ENCODE assay signal across 19 cellular contexts in genomic region chr21:29449306-29449940, GRCh38.
DNase-seq lines count a peak whose midpoint lies in the region; ATAC-seq and TF ChIP-seq lines count a peak whose summit lies in the region.
"Had no signal": no experiment of that assay in that cellular context is flagged by ENCODE, and none has a peak within 500 bp of the region (broad histone marks: within the 10 kb centered on the region; RNA-seq: fewer than 3 reads in every experiment).

No MANE protein-coding gene starts in this region.

- peak overlapping the region; percentile 63 for H3K4me3 Mint-ChIP-seq in activated CD8-positive, alpha-beta T cell treated with anti-CD3 and anti-CD28 coated beads, Interleukin-2, amount 10 ng/mL, durations not matched to agents 7 days and 5 days
- no peak overlapping the region for H3K4me3 Mint-ChIP-seq in endodermal cell

- peak in 4 of 6 experiments; percentile 14 to 85 (median 78) for DNase-seq in stimulated activated naive CD4-positive, alpha-beta T cell (lab: John Stamatoyannopoulos, UW)
- no peak for DNase-seq in stimulated activated naive CD4-positive, alpha-beta T cell treated with Interleukin-2 at 50 U/mL for 16 hours (lab: John Stamatoyannopoulos, UW)
- DNase-seq in activated CD8-positive, alpha-beta T cell treated with anti-CD3 and anti-CD28 coated beads, Interleukin-2, amount 10 ng/mL, durations not matched to agents 7 days and 5 days = peak; percentile 56
- peak in 1 of 3 donors; percentile 7 for DNase-seq in effector memory CD4-positive, alpha-beta T cell
- DNase-seq in T1000 (lab: John Stamatoyannopoulos, UW) = no peak
- no peak for DNase-seq in endodermal cell
- DNase-seq: Caco-2; EL; esophagus squamous epithelium; H7; NCI-H187; NCI-H446; ovary; SK-N-SH; stimulated activated CD4-positive, alpha-beta T cell treated with anti-CD3 and anti-CD28 coated beads, Interleukin-1b, Interleukin-23, amount 100 ng/mL, for 48 hours; substantia nigra had no signal

- peak overlapping the region; percentile 30 for H3K27ac ChIP-seq in effector memory CD4-positive, alpha-beta T cell (ENCODE audit: insufficient read depth, low read length, poor library complexity, severe bottlenecking)
- H3K27ac ChIP-seq in endodermal cell (ENCODE audit: low read depth, low read length) = no peak overlapping the region
- H3K27ac ChIP-seq: esophagus squamous epithelium, ovary had no signal

- ATAC-seq in activated CD8-positive, alpha-beta T cell treated with anti-CD3 and anti-CD28 coated beads, Interleukin-2, amount 10 ng/mL, durations not matched to agents 7 days and 5 days = peak; percentile 94
- ATAC-seq in GM18511 (IDR thresholded peaks at IDR 0.05; ENCODE audit: unreplicated experiment) (no peak), HG02840 (IDR thresholded peaks at IDR 0.05; ENCODE audit: low FRiP score, unreplicated experiment) (no peak)
- ATAC-seq: sciatic nerve had no signal

- no peak overlapping the region for H3K4me3 ChIP-seq in effector memory CD4-positive, alpha-beta T cell (ENCODE audit: insufficient read depth, low read depth, low read length, poor library complexity, severe bottlenecking)
- no peak overlapping the region for H3K4me3 ChIP-seq in endodermal cell (ENCODE audit: low read length)
- H3K4me3 ChIP-seq: esophagus squamous epithelium, ovary had no signal

- no peak overlapping the region for H3K9ac ChIP-seq in endodermal cell (ENCODE audit: extremely low read depth, low read length, poor library complexity, severe bottlenecking)
- H3K9ac ChIP-seq: SK-N-SH had no signal

- peaks cover 21% of the 10 kb centered on the region for H3K4me1 Mint-ChIP-seq in activated CD8-positive, alpha-beta T cell treated with anti-CD3 and anti-CD28 coated beads, Interleukin-2, amount 10 ng/mL, durations not matched to agents 7 days and 5 days (ENCODE audit: low read depth)
- no peaks in the 10 kb centered on the region for H3K4me1 Mint-ChIP-seq in endodermal cell

- peak overlapping the region; percentile 97 for H3K27ac Mint-ChIP-seq in activated CD8-positive, alpha-beta T cell treated with anti-CD3 and anti-CD28 coated beads, Interleukin-2, amount 10 ng/mL, durations not matched to agents 7 days and 5 days
- H3K27ac Mint-ChIP-seq in endodermal cell = no peak overlapping the region

- H3K27me3 ChIP-seq in effector memory CD4-positive, alpha-beta T cell (replicated peaks; ENCODE audit: control insufficient read depth, insufficient read depth, low read length, poor library complexity, severe bottlenecking) = no peaks in the 10 kb centered on the region
- no peaks in the 10 kb centered on the region for H3K27me3 ChIP-seq in endodermal cell (ENCODE audit: control insufficient read depth, insufficient read depth, low read length, poor library complexity, severe bottlenecking)
- H3K27me3 ChIP-seq: esophagus squamous epithelium, ovary had no signal

- H3K36me3 ChIP-seq in effector memory CD4-positive, alpha-beta T cell (ENCODE audit: control insufficient read depth, insufficient read depth, low read length) = no peaks in the 10 kb centered on the region
- H3K36me3 ChIP-seq in endodermal cell (ENCODE audit: control insufficient read depth, insufficient read depth, low read length) = no peaks in the 10 kb centered on the region
- H3K36me3 ChIP-seq: esophagus squamous epithelium, ovary had no signal

- WGBS in endodermal cell (ENCODE audit: insufficient coverage in 1 of 2, insufficient read length in 1 of 2), 2 experiments = 93 to 96% methylated on average over 3 to 6 of the region's 6 CpGs

- no peaks in the 10 kb centered on the region for H3K27me3 Mint-ChIP-seq in activated CD8-positive, alpha-beta T cell treated with anti-CD3 and anti-CD28 coated beads, Interleukin-2, amount 10 ng/mL, durations not matched to agents 7 days and 5 days (ENCODE audit: low read depth)
- H3K27me3 Mint-ChIP-seq in endodermal cell (ENCODE audit: insufficient read depth) = no peaks in the 10 kb centered on the region

- TF ChIP-seq CTCF in endodermal cell (conservative IDR thresholded peaks at IDR 0.05) = no peak

- CTCF ChIA-PET in activated CD8-positive, alpha-beta T cell treated with anti-CD3 and anti-CD28 coated beads, Interleukin-2, amount 10 ng/mL, durations not matched to agents 7 days and 5 days (lab: Charles Lee) = interaction anchor here (0.9 to 2.2 kb wide), 15 partner anchors 8 to 400 kb away, joined by 3 to 24 read pairs (median 4); no protein-coding TSS in a partner anchor

- peaks cover 6% of the 10 kb centered on the region for H3K9me3 Mint-ChIP-seq in activated CD8-positive, alpha-beta T cell treated with anti-CD3 and anti-CD28 coated beads, Interleukin-2, amount 10 ng/mL, durations not matched to agents 7 days and 5 days (ENCODE audit: insufficient read depth)
- peaks cover 22% of the 10 kb centered on the region for H3K9me3 Mint-ChIP-seq in endodermal cell

- no peaks in the 10 kb centered on the region for H3K9me3 ChIP-seq in effector memory CD4-positive, alpha-beta T cell (ENCODE audit: control insufficient read depth, low read length)
- H3K9me3 ChIP-seq in endodermal cell (ENCODE audit: control insufficient read depth, low read length) = peaks cover 8% of the 10 kb centered on the region
- H3K9me3 ChIP-seq: ovary had no signal

- POLR2A ChIA-PET in activated CD8-positive, alpha-beta T cell treated with anti-CD3 and anti-CD28 coated beads, Interleukin-2, amount 10 ng/mL, durations not matched to agents 7 days and 5 days (lab: Charles Lee) = interaction anchor here (0.6 to 2.2 kb wide), 10 partner anchors 11 to 902 kb away, joined by 3 to 7 read pairs (median 4); partner anchors contain the start of genes CCT8 and USP16

- peaks cover 10% of the 10 kb centered on the region for H3K4me1 ChIP-seq in effector memory CD4-positive, alpha-beta T cell (ENCODE audit: control insufficient read depth, insufficient read depth, low read length, poor library complexity, severe bottlenecking)
- H3K4me1 ChIP-seq in endodermal cell (ENCODE audit: control insufficient read depth, insufficient read depth, low read length) = no peaks in the 10 kb centered on the region
- H3K4me1 ChIP-seq: esophagus squamous epithelium had no signal

- peaks cover 28% of the 10 kb centered on the region for H3K36me3 Mint-ChIP-seq in activated CD8-positive, alpha-beta T cell treated with anti-CD3 and anti-CD28 coated beads, Interleukin-2, amount 10 ng/mL, durations not matched to agents 7 days and 5 days (ENCODE audit: low read depth)
- peaks cover 9% of the 10 kb centered on the region for H3K36me3 Mint-ChIP-seq in endodermal cell (ENCODE audit: low read depth)

Comparison
In these comparisons a context has a peak if more than half of its experiments do, and no peak if none do; other contexts are left out.
1. DNase-seq: peak in stimulated activated naive CD4-positive, alpha-beta T cell (4 of 6) and activated CD8-positive, alpha-beta T cell treated with anti-CD3 and anti-CD28 coated beads, Interleukin-2, amount 10 ng/mL, durations not matched to agents 7 days and 5 days (single experiment); none in stimulated activated naive CD4-positive, alpha-beta T cell treated with Interleukin-2 at 50 U/mL for 16 hours (single experiment), T1000 (single experiment) and endodermal cell (single experiment).